ENCODE assay signal across 12 cellular contexts in the genomic region with DNA sequence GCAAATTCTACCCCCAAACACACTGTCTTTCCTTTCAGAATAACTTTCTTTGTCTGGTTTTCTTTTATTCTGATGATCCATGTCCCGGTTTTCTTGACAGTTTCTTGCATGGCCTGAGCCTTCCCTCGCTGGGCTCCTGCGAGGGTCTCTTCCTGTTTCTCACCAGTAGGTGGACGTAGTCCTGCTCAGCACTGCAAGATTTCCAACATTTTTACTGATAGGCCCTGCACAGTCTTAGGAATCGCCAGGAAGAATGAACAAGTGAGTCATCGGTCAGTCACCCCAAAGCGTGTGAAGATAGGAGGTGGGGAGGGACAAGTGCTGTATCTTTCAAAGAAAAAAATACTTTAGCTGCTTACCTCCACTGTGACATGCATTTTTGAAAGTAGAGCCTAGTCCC. TPM values are rescaled to one million over a fixed set of nuclear protein-coding genes. Genes with fewer than 3 reads are reported as not detected.
DNase-seq lines count a peak whose midpoint lies in the region; ATAC-seq, FAIRE-seq and TF ChIP-seq lines count a peak whose summit lies in the region.
"Had no signal": no experiment of that assay in that cellular context is flagged by ENCODE, and none has a peak within 500 bp of the region (broad histone marks: within the 10 kb centered on the region; RNA-seq: fewer than 3 reads in every experiment).

No MANE protein-coding gene starts in this region.

- H3K9me3 ChIP-seq in H9 (ENCODE audit: control insufficient read depth, low read depth, low read length), result no peaks in the 10 kb centered on the region
- no peaks in the 10 kb centered on the region for H3K9me3 ChIP-seq in WERI-Rb-1 (ENCODE audit: severe bottlenecking)
- no peaks in the 10 kb centered on the region for H3K9me3 ChIP-seq in tibial artery

- no peak for TF ChIP-seq POLR2A in GM12891 (IDR thresholded peaks at IDR 0.05; ENCODE audit: low read depth, low read length)

- no peak overlapping the region for H3K9ac ChIP-seq in H9 (ENCODE audit: extremely low read depth, insufficient read length, low read length)

- no peak overlapping the region for H4K91ac ChIP-seq in H9 (ENCODE audit: insufficient read length, low read depth, low read length)

- peaks cover 12 to 15% of the 10 kb centered on the region in 2 experiments for H3K4me1 Mint-ChIP-seq in H9
- H3K4me1 Mint-ChIP-seq: CD8-positive, alpha-beta memory T cell; IgD-negative memory B cell had no signal

- no peaks in the 10 kb centered on the region for H3K9me3 Mint-ChIP-seq in H9

- no peak overlapping the region for H3K4me2 ChIP-seq in H9 (ENCODE audit: insufficient read depth, insufficient read length, low read length)

- H2BK120ac ChIP-seq in H9 (ENCODE audit: low read depth, low read length, poor library complexity, severe bottlenecking), result no peak overlapping the region

- H3K36me3 Mint-ChIP-seq in H9 (ENCODE audit: insufficient read depth in 1 of 3, low read depth in 3 of 3), result no peaks in the 10 kb centered on the region
- H3K36me3 Mint-ChIP-seq: CD8-positive, alpha-beta memory T cell; IgD-negative memory B cell had no signal

- no peak overlapping the region for H4K8ac ChIP-seq in H9 (replicated peaks; ENCODE audit: insufficient read length, low read depth, low read length)

- H3K56ac ChIP-seq in H9 (ENCODE audit: insufficient read length, low read depth, low read length), result no peak overlapping the region

- H3K4me1 ChIP-seq in ACC112 (ENCODE audit: control insufficient read depth, insufficient read depth, low read length, unreplicated experiment) (peaks cover 11% of the 10 kb centered on the region), H9 (ENCODE audit: insufficient read depth, low read length) (no peaks in the 10 kb centered on the region), tibial artery (no peaks in the 10 kb centered on the region)

- DNase-seq in H9 (peak; percentile 52), WERI-Rb-1 (peak; percentile 36), iPS-NIHi7 (ENCODE audit: extremely low spot score) (peak; percentile 63), NCI-H1105 treated with DMSO at 0.1 percent for 48 hours (lab: John Stamatoyannopoulos, UW) (no peak), tibial artery (no peak), GM12891 (ENCODE audit: insufficient read length, low spot score) (no peak)
- DNase-seq: CD8-positive, alpha-beta memory T cell had no signal

- no peak overlapping the region for H4K5ac ChIP-seq in H9 (ENCODE audit: insufficient read length, low read depth, low read length)

- no peak overlapping the region for H2BK5ac ChIP-seq in H9 (ENCODE audit: insufficient read length, low read length)

- intact Hi-C loops in tibial artery (cut with DNase I; ENCODE audit: low total_unique reads), result no loop called here

- H3K14ac ChIP-seq in H9 (ENCODE audit: insufficient read depth, low read length), result no peak overlapping the region

- no peak overlapping the region for H3K23ac ChIP-seq in H9 (ENCODE audit: insufficient read length, low read depth, low read length)

- H2BK15ac ChIP-seq in H9 (ENCODE audit: low read depth, low read length), result no peak overlapping the region

- no peak overlapping the region for H3K18ac ChIP-seq in H9 (ENCODE audit: insufficient read length, low read depth, low read length)

- no peak overlapping the region for H2BK20ac ChIP-seq in H9 (ENCODE audit: low read depth, low read length, poor library complexity, severe bottlenecking)

- H2AFZ ChIP-seq in ACC112 (ENCODE audit: low read length, unreplicated experiment) (peak overlapping the region; percentile 38), H9 (ENCODE audit: low read length) (no peak overlapping the region)

- no peak overlapping the region for H3K4ac ChIP-seq in H9 (ENCODE audit: low read depth, low read length)

- H4K20me1 ChIP-seq in H9 (ENCODE audit: control insufficient read depth, insufficient read depth, insufficient read length), result no peaks in the 10 kb centered on the region

- no peaks in the 10 kb centered on the region for H3K79me2 ChIP-seq in ACC112 (ENCODE audit: control insufficient read depth, insufficient read depth, low read length, unreplicated experiment)
- 0 out of 2 replicates have a peak, but pooled peaks cover 2% of the 10 kb centered on the region for H3K79me2 ChIP-seq in H9 (ENCODE audit: insufficient read depth, low read length)

- no CpG with 5 or more reads among the region's 7 CpGs for WGBS in H9 (ENCODE audit: extremely low coverage, insufficient read length, low lambda C conversion rate)

- no peak overlapping the region for H3K4me3 ChIP-seq in ACC112 (ENCODE audit: low read depth, low read length)
- H3K4me3 ChIP-seq in WERI-Rb-1 (ENCODE audit: low read depth, low read length), result no peak overlapping the region
- no peak overlapping the region for H3K4me3 ChIP-seq in tibial artery
- H3K4me3 ChIP-seq: skin epidermis had no signal

- H3K4me3 Mint-ChIP-seq in H9, result no peak overlapping the region
- H3K4me3 Mint-ChIP-seq: CD8-positive, alpha-beta memory T cell; IgD-negative memory B cell had no signal

- no peak overlapping the region for H3K27ac ChIP-seq in ACC112 (ENCODE audit: low read depth, low read length)
- H3K27ac ChIP-seq in H9 (ENCODE audit: insufficient read length, low read depth, low read length), result no peak overlapping the region
- H3K27ac ChIP-seq in WERI-Rb-1, result no peak overlapping the region
- H3K27ac ChIP-seq in tibial artery, result no peak overlapping the region
- H3K27ac ChIP-seq: skin epidermis had no signal

- no peak overlapping the region for H3K27ac Mint-ChIP-seq in H9
- H3K27ac Mint-ChIP-seq: CD8-positive, alpha-beta memory T cell; IgD-negative memory B cell had no signal

- FAIRE-seq in GM12891 (lab: Jason Lieb, UNC), result no peak

- peak; percentile 68 for TF ChIP-seq CTCF in H9 (conservative IDR thresholded peaks at IDR 0.05)
- TF ChIP-seq CTCF in WERI-Rb-1 (IDR thresholded peaks at IDR 0.05; ENCODE audit: low read depth, low read length), result peak; percentile 62
- no peak for TF ChIP-seq CTCF in tibial artery (IDR thresholded peaks at IDR 0.05)

- no peak overlapping the region for H2BK12ac ChIP-seq in H9 (ENCODE audit: insufficient read length, low read depth, low read length)

- ATAC-seq in GM21529 (IDR thresholded peaks at IDR 0.05; ENCODE audit: unreplicated experiment), result no peak

- H3K27me3 ChIP-seq in ACC112 (ENCODE audit: insufficient read depth, low read length) (peaks cover 44% of the 10 kb centered on the region), H9 (ENCODE audit: insufficient read depth, low read length) (no peaks in the 10 kb centered on the region), WERI-Rb-1 (ENCODE audit: insufficient read depth, low read depth, severe bottlenecking) (no peaks in the 10 kb centered on the region), tibial artery (peaks cover 0 to 9% of the 10 kb centered on the region in 2 donors)

- no peaks in the 10 kb centered on the region for H3K23me2 ChIP-seq in H9 (ENCODE audit: insufficient read length, low read depth, low read length, poor library complexity, severe bottlenecking)

- no peaks in the 10 kb centered on the region for H3K79me1 ChIP-seq in H9 (ENCODE audit: insufficient read depth, low read depth, low read length, poor library complexity, severe bottlenecking)

- H3K27me3 Mint-ChIP-seq in H9 (ENCODE audit: low read depth), result peaks cover 4% of the 10 kb centered on the region

- H2AK5ac ChIP-seq in H9 (ENCODE audit: insufficient read length, low read length), result no peak overlapping the region

- H3T11ph ChIP-seq in H9 (ENCODE audit: low read length), result no peak overlapping the region

- H3K36me3 ChIP-seq in ACC112 (ENCODE audit: insufficient read depth, low read length) (no peaks in the 10 kb centered on the region), WERI-Rb-1 (no peaks in the 10 kb centered on the region), tibial artery (no peaks in the 10 kb centered on the region)

TF ChIP-seq in GM12891, 5 proteins besides CTCF, POLR2A, EP300 and RAD21:
- no peak for TF ChIP-seq POLR2AphosphoS5 (IDR thresholded peaks at IDR 0.05; ENCODE audit: low read depth, low read length)
- no peak for TF ChIP-seq SPI1 (IDR thresholded peaks at IDR 0.05; ENCODE audit: low read depth, low read length)
- TF ChIP-seq TAF1 (IDR thresholded peaks at IDR 0.05; ENCODE audit: low read depth, low read length), result no peak
- TF ChIP-seq POU2F2 (IDR thresholded peaks at IDR 0.05; ENCODE audit: low read depth, low read length), result no peak
- TF ChIP-seq PAX5 (IDR thresholded peaks at IDR 0.05; ENCODE audit: insufficient read depth, low read length, severe bottlenecking), result no peak

RNA-seq across cellular contexts. Expression of a gene that starts 16.9 kb away (rescaled TPM):
- total RNA-seq in H9 (2021), result 0.09 and 0.17 TPM in 2 replicates
- 0.14 TPM for polyA plus RNA-seq in GM12891 (2012; ENCODE audit: low read depth, missing spikeins)
- total RNA-seq: activated CD8-positive, alpha-beta memory T cell treated with anti-CD3 and anti-CD28 coated beads for 36 hours; CD8-positive, alpha-beta memory T cell had no signal
- polyA plus RNA-seq: CD8-positive, alpha-beta memory T cell; IgD-negative memory B cell had no signal

Comparison
In these comparisons a context has a peak if more than half of its experiments do, and no peak if none do; other contexts are left out.
1. DNase-seq: peak in H9 (single experiment), WERI-Rb-1 (single experiment) and iPS-NIHi7 (single experiment); none in NCI-H1105 treated with DMSO at 0.1 percent for 48 hours (single experiment), tibial artery (0 of 2) and GM12891 (single experiment).
2. CTCF ChIP-seq: peak in H9 (single experiment) and WERI-Rb-1 (single experiment); none in tibial artery (0 of 2).